8 cellular contexts compared by ENCODE assay signal in the genomic region with DNA sequence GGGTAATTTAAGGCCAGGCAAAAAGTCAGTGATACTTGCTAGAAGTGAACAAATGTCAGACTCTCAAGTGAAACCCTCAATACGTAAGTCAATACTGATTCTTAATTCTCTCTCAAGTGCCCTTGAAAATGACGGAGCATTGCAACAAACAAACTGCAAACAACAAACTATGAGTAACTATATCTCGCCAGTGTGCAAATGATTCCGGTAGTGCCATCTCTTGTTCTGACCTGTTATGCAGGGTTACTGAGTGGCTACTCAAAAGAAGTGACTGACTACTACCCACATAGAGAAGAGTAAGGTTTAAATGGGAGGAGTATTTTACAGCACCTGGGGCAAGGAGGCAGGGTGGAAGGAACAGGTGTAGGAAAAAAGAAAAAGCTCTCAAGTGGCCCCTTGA. TPM values are rescaled to one million over a fixed set of nuclear protein-coding genes. Genes with fewer than 3 reads are reported as not detected.
DNase-seq lines count a peak whose midpoint lies in the region; ATAC-seq and TF ChIP-seq lines count a peak whose summit lies in the region.

No MANE protein-coding gene starts in this region.

- WGBS in esophagus, 2 donors: 51 to 53% methylated on average over 4 of the region's 4 CpGs

- H3K9me3 ChIP-seq in HEK293 (ENCODE audit: control insufficient read depth, insufficient read depth, low read depth, low read length): no peaks in the 10 kb centered on the region
- no peaks in the 10 kb centered on the region for H3K9me3 ChIP-seq in esophagus (ENCODE audit: control insufficient read depth in 2 of 2, insufficient read depth in 1 of 2, low read depth in 1 of 2, low read length in 1 of 2)

- POLR2A ChIA-PET in HEK293 (lab: Yijun Ruan, JAX): no interaction called here

- H3K4me1 ChIP-seq in HEK293 (ENCODE audit: control insufficient read depth, insufficient read depth, low read length) (peaks cover 15% of the 10 kb centered on the region), esophagus (ENCODE audit: control insufficient read depth in 2 of 2, insufficient read depth in 2 of 2, low read length in 1 of 2) (no peaks in the 10 kb centered on the region), rectal smooth muscle tissue (ENCODE audit: control insufficient read depth, insufficient read depth, low read length) (peaks cover 15% of the 10 kb centered on the region)

- peak; percentile 74 for DNase-seq in OCI-M1 (lab: John Stamatoyannopoulos, UW)

- peak overlapping the region; percentile 98 for H3K4me3 ChIP-seq in HEK293 (ENCODE audit: low read depth, low read length)
- H3K4me3 ChIP-seq in esophagus (ENCODE audit: low read depth in 1 of 2, low read length in 2 of 2): peak overlapping the region in 1 of 2 donors; percentile 73
- H3K4me3 ChIP-seq in rectal smooth muscle tissue (ENCODE audit: low read length): peak overlapping the region; percentile 82

- no peak for ATAC-seq in GM18502 (IDR thresholded peaks at IDR 0.05; ENCODE audit: poor library complexity, unreplicated experiment)
- ATAC-seq in GM18907 (IDR thresholded peaks at IDR 0.05; ENCODE audit: unreplicated experiment): no peak
- ATAC-seq in GM21381 (IDR thresholded peaks at IDR 0.05; ENCODE audit: unreplicated experiment): no peak
- ATAC-seq in HG03432 (IDR thresholded peaks at IDR 0.05; ENCODE audit: unreplicated experiment): no peak

- CTCF ChIA-PET in HEK293 (lab: Yijun Ruan, JAX): interaction anchor here (0.6 to 0.7 kb wide), 2 partner anchors 18 to 73 kb away, joined by 3 read pairs; no protein-coding TSS in a partner anchor

- H3K36me3 ChIP-seq in HEK293 (ENCODE audit: control insufficient read depth in 2 of 2, insufficient read depth in 1 of 2, low read length in 2 of 2) (no peaks in the 10 kb centered on the region), esophagus (ENCODE audit: control insufficient read depth in 2 of 2, insufficient read depth in 2 of 2, low read length in 1 of 2) (no peaks in the 10 kb centered on the region), rectal smooth muscle tissue (ENCODE audit: control insufficient read depth, insufficient read depth, low read length) (no peaks in the 10 kb centered on the region)

- H3K27ac ChIP-seq in HEK293 (ENCODE audit: extremely low read depth, low read depth, low read length) (no peak overlapping the region), esophagus (ENCODE audit: low read depth in 2 of 2, low read length in 1 of 2) (peak overlapping the region; percentile 9 to 76), rectal smooth muscle tissue (ENCODE audit: low read depth, low read length) (no peak overlapping the region)

- no peaks in the 10 kb centered on the region for H3K27me3 ChIP-seq in esophagus (ENCODE audit: control insufficient read depth in 1 of 2, insufficient read depth in 2 of 2, low read length in 2 of 2)
- H3K27me3 ChIP-seq in rectal smooth muscle tissue (ENCODE audit: control insufficient read depth, insufficient read depth, low read length): no peaks in the 10 kb centered on the region

- TF ChIP-seq CTCF in HEK293 (tag by site-specific recombination; IDR thresholded peaks at IDR 0.05): no peak

- H3K9ac ChIP-seq in rectal smooth muscle tissue (ENCODE audit: low read length): no peak overlapping the region

TF ChIP-seq in HEK293, 187 proteins besides CTCF, POLR2A, EP300 and RAD21:
- TF ChIP-seq ZNF600 (tag by site-specific recombination; IDR thresholded peaks at IDR 0.05) (0 out of 2 replicates have a peak, but pooled peaks have one; percentile 10), ZNF791 (tag by site-specific recombination; IDR thresholded peaks at IDR 0.05) (no peak)

RNA-seq across cellular contexts. Expression of gene SLC19A2, which starts 1.6 kb away (rescaled TPM):
- polyA plus RNA-seq in esophagus: 1 to 10 TPM; 5.7 to 8.8 TPM

RNA-seq across cellular contexts. Expression of gene CCDC181, which starts 56.8 kb away (rescaled TPM):
- polyA plus RNA-seq in esophagus: under 1 TPM in 1 of 2 donors, not detected in 1; 0.06 TPM

Comparison
In these comparisons a context has a peak if more than half of its experiments do, and no peak if none do; other contexts are left out.
1. H3K27ac ChIP-seq: peak in esophagus (2 of 2); none in HEK293 (single experiment) and rectal smooth muscle tissue (single experiment).